1 cellular context compared by ENCODE assay signal in the genomic region with DNA sequence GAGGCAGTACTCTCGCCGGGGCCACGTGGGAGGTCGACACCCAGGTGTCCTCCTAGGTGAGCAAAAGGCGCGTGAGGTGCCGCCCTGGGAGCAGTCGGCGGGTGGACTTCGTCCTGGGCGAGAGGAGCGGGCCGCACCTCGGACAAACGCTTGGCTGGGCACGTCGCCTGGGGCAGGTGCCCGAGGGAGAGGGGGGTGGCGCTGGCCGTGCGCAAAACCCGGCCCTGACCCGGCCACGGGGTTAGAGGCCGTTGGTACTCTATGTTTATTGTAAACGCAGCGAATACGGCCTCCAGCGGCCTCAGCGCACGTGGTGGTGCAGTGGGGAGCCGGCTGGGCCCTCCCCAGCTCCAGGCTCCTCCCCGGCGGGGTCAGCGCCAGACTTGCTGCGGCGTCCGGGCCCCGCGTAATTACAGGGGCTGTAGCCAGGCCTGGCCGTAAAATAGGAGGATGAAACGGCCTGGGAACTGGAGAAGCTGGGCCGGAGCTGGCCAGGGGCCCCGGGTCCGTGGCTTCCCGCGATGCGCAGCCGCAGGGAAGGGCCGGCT.
TF ChIP-seq lines count a peak whose summit lies in the region.

No MANE protein-coding gene starts in this region.

TF ChIP-seq in HepG2, 621 proteins besides CTCF, POLR2A, EP300 and RAD21 (continued from another document and continues in another):
- TF ChIP-seq ZNF562 (CRISPR knock-in tag; IDR thresholded peaks at IDR 0.05; ENCODE audit: borderline replicate concordance) (no peak), ZNF333 (CRISPR knock-in tag; IDR thresholded peaks at IDR 0.05; ENCODE audit: borderline replicate concordance) (peak; percentile 26; the same call in 1 of the 2 replicates), NR1H2 (CRISPR knock-in tag; IDR thresholded peaks at IDR 0.05; ENCODE audit: borderline replicate concordance, low read depth) (no peak), ZNF326 (CRISPR knock-in tag; IDR thresholded peaks at IDR 0.05; ENCODE audit: borderline replicate concordance) (no peak), ATM (IDR thresholded peaks at IDR 0.05; ENCODE audit: borderline replicate concordance) (no peak), KLF15 (CRISPR knock-in tag; IDR thresholded peaks at IDR 0.05; ENCODE audit: borderline replicate concordance) (peak; percentile 86), ZNF572 (CRISPR knock-in tag; IDR thresholded peaks at IDR 0.05) (0 out of 2 replicates have a peak, but pooled peaks have one; percentile 23), ATAD3A (CRISPR knock-in tag; IDR thresholded peaks at IDR 0.05) (no peak), HHEX (CRISPR knock-in tag; IDR thresholded peaks at IDR 0.05) (no peak; the same call in 1 of the 2 replicates), EED (CRISPR knock-in tag; IDR thresholded peaks at IDR 0.05) (peak; percentile 97), MTF2 (CRISPR knock-in tag; IDR thresholded peaks at IDR 0.05; ENCODE audit: borderline replicate concordance) (no peak), REL (CRISPR knock-in tag; conservative IDR thresholded peaks at IDR 0.05) (peak; percentile 89; the same call in 1 of the 2 replicates), KDM1A (CRISPR knock-in tag; IDR thresholded peaks at IDR 0.05) (0 out of 2 replicates have a peak, but pooled peaks have one; percentile 13), STAG1 (CRISPR knock-in tag; IDR thresholded peaks at IDR 0.05) (peak; percentile 23; the same call in 1 of the 2 replicates), ZNF550 (CRISPR knock-in tag; IDR thresholded peaks at IDR 0.05; ENCODE audit: borderline replicate concordance) (no peak), FOXA1 (IDR thresholded peaks at IDR 0.05) (no peak), FOXA1 (CRISPR knock-in tag; IDR thresholded peaks at IDR 0.05) (peak; percentile 72), ZNF460 (CRISPR knock-in tag; IDR thresholded peaks at IDR 0.05; ENCODE audit: borderline replicate concordance) (peak; percentile 65; the same call in 1 of the 2 replicates), SCMH1 (CRISPR knock-in tag; IDR thresholded peaks at IDR 0.05; ENCODE audit: borderline replicate concordance) (no peak), NCOA5 (CRISPR knock-in tag; IDR thresholded peaks at IDR 0.05) (no peak), ZNF564 (CRISPR knock-in tag; IDR thresholded peaks at IDR 0.05) (peak; percentile 70; the same call in 1 of the 2 replicates), RORA (CRISPR knock-in tag; IDR thresholded peaks at IDR 0.05) (0 out of 2 replicates have a peak, but pooled peaks have one; percentile 66), SRF (IDR thresholded peaks at IDR 0.05; ENCODE audit: low read depth, low read length) (no peak), SALL1 (CRISPR knock-in tag; IDR thresholded peaks at IDR 0.05) (peak; percentile 98), SMYD3 (CRISPR knock-in tag; IDR thresholded peaks at IDR 0.05) (peak; percentile 98), PAWR (CRISPR knock-in tag; IDR thresholded peaks at IDR 0.05; ENCODE audit: borderline replicate concordance) (no peak), ZNF674 (CRISPR knock-in tag; IDR thresholded peaks at IDR 0.05; ENCODE audit: low read depth) (0 out of 2 replicates have a peak, but pooled peaks have one; percentile 71), RARG (CRISPR knock-in tag; IDR thresholded peaks at IDR 0.05; ENCODE audit: low read depth) (peak; percentile 76; the same call in 1 of the 2 replicates), ZFP1 (CRISPR knock-in tag; IDR thresholded peaks at IDR 0.05) (peak; percentile 79; the same call in 1 of the 2 replicates), MTF1 (CRISPR knock-in tag; IDR thresholded peaks at IDR 0.05) (peak; percentile 100), ZNF569 (CRISPR knock-in tag; IDR thresholded peaks at IDR 0.05; ENCODE audit: borderline replicate concordance) (no peak), SP5 (CRISPR knock-in tag; IDR thresholded peaks at IDR 0.05; ENCODE audit: borderline replicate concordance, low read depth) (peak; percentile 97), RXRB (CRISPR knock-in tag; IDR thresholded peaks at IDR 0.05; ENCODE audit: borderline replicate concordance) (peak; percentile 99), FOSL2 (CRISPR knock-in tag; IDR thresholded peaks at IDR 0.05) (peak; percentile 72), AGO1 (IDR thresholded peaks at IDR 0.05; ENCODE audit: low read depth, low read length, poor library complexity, severe bottlenecking) (no peak), AKAP8 (CRISPR knock-in tag; IDR thresholded peaks at IDR 0.05) (peak; percentile 85)
- TF ChIP-seq, protein P1, sequence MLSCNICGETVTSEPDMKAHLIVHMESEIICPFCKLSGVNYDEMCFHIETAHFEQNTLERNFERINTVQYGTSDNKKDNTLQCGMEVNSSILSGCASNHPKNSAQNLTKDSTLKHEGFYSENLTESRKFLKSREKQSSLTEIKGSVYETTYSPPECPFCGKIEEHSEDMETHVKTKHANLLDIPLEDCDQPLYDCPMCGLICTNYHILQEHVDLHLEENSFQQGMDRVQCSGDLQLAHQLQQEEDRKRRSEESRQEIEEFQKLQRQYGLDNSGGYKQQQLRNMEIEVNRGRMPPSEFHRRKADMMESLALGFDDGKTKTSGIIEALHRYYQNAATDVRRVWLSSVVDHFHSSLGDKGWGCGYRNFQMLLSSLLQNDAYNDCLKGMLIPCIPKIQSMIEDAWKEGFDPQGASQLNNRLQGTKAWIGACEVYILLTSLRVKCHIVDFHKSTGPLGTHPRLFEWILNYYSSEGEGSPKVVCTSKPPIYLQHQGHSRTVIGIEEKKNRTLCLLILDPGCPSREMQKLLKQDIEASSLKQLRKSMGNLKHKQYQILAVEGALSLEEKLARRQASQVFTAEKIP (CRISPR knock-in tag; IDR thresholded peaks at IDR 0.05; ENCODE audit: borderline replicate concordance) = no peak
- TF ChIP-seq, protein P2, sequence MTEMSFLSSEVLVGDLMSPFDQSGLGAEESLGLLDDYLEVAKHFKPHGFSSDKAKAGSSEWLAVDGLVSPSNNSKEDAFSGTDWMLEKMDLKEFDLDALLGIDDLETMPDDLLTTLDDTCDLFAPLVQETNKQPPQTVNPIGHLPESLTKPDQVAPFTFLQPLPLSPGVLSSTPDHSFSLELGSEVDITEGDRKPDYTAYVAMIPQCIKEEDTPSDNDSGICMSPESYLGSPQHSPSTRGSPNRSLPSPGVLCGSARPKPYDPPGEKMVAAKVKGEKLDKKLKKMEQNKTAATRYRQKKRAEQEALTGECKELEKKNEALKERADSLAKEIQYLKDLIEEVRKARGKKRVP (CRISPR knock-in tag; IDR thresholded peaks at IDR 0.05) = peak in 1 of 2 experiments; percentile 81; a peak in 2 of 4 replicates
- TF ChIP-seq, protein P3, sequence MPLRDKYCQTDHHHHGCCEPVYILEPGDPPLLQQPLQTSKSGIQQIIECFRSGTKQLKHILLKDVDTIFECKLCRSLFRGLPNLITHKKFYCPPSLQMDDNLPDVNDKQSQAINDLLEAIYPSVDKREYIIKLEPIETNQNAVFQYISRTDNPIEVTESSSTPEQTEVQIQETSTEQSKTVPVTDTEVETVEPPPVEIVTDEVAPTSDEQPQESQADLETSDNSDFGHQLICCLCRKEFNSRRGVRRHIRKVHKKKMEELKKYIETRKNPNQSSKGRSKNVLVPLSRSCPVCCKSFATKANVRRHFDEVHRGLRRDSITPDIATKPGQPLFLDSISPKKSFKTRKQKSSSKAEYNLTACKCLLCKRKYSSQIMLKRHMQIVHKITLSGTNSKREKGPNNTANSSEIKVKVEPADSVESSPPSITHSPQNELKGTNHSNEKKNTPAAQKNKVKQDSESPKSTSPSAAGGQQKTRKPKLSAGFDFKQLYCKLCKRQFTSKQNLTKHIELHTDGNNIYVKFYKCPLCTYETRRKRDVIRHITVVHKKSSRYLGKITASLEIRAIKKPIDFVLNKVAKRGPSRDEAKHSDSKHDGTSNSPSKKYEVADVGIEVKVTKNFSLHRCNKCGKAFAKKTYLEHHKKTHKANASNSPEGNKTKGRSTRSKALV (CRISPR knock-in tag; IDR thresholded peaks at IDR 0.05) = peak; percentile 77; the same call in 1 of the 2 replicates
- TF ChIP-seq, protein P4, sequence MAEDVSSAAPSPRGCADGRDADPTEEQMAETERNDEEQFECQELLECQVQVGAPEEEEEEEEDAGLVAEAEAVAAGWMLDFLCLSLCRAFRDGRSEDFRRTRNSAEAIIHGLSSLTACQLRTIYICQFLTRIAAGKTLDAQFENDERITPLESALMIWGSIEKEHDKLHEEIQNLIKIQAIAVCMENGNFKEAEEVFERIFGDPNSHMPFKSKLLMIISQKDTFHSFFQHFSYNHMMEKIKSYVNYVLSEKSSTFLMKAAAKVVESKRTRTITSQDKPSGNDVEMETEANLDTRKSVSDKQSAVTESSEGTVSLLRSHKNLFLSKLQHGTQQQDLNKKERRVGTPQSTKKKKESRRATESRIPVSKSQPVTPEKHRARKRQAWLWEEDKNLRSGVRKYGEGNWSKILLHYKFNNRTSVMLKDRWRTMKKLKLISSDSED (CRISPR knock-in tag; IDR thresholded peaks at IDR 0.05) = 0 out of 2 replicates have a peak, but pooled peaks have one; percentile 83
- TF ChIP-seq, protein P5, sequence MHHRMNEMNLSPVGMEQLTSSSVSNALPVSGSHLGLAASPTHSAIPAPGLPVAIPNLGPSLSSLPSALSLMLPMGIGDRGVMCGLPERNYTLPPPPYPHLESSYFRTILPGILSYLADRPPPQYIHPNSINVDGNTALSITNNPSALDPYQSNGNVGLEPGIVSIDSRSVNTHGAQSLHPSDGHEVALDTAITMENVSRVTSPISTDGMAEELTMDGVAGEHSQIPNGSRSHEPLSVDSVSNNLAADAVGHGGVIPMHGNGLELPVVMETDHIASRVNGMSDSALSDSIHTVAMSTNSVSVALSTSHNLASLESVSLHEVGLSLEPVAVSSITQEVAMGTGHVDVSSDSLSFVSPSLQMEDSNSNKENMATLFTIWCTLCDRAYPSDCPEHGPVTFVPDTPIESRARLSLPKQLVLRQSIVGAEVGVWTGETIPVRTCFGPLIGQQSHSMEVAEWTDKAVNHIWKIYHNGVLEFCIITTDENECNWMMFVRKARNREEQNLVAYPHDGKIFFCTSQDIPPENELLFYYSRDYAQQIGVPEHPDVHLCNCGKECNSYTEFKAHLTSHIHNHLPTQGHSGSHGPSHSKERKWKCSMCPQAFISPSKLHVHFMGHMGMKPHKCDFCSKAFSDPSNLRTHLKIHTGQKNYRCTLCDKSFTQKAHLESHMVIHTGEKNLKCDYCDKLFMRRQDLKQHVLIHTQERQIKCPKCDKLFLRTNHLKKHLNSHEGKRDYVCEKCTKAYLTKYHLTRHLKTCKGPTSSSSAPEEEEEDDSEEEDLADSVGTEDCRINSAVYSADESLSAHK (CRISPR knock-in tag; IDR thresholded peaks at IDR 0.05; ENCODE audit: borderline replicate concordance) = no peak
- TF ChIP-seq, protein P6, sequence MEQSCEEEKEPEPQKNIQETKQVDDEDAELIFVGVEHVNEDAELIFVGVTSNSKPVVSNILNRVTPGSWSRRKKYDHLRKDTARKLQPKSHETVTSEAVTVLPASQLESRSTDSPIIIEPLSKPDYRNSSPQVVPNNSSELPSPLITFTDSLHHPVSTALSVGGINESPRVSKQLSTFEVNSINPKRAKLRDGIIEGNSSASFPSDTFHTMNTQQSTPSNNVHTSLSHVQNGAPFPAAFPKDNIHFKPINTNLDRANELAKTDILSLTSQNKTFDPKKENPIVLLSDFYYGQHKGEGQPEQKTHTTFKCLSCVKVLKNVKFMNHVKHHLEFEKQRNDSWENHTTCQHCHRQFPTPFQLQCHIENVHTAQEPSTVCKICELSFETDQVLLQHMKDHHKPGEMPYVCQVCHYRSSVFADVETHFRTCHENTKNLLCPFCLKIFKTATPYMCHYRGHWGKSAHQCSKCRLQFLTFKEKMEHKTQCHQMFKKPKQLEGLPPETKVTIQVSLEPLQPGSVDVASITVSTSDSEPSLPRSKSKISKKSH (CRISPR knock-in tag; IDR thresholded peaks at IDR 0.05; ENCODE audit: borderline replicate concordance) = peak; percentile 83
- TF ChIP-seq, protein P7, sequence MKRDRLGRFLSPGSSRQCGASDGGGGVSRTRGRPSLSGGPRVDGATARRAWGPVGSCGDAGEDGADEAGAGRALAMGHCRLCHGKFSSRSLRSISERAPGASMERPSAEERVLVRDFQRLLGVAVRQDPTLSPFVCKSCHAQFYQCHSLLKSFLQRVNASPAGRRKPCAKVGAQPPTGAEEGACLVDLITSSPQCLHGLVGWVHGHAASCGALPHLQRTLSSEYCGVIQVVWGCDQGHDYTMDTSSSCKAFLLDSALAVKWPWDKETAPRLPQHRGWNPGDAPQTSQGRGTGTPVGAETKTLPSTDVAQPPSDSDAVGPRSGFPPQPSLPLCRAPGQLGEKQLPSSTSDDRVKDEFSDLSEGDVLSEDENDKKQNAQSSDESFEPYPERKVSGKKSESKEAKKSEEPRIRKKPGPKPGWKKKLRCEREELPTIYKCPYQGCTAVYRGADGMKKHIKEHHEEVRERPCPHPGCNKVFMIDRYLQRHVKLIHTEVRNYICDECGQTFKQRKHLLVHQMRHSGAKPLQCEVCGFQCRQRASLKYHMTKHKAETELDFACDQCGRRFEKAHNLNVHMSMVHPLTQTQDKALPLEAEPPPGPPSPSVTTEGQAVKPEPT (CRISPR knock-in tag; IDR thresholded peaks at IDR 0.05; ENCODE audit: low read depth) = peak; percentile 86; the same call in 1 of the 2 replicates
- TF ChIP-seq, protein P8, sequence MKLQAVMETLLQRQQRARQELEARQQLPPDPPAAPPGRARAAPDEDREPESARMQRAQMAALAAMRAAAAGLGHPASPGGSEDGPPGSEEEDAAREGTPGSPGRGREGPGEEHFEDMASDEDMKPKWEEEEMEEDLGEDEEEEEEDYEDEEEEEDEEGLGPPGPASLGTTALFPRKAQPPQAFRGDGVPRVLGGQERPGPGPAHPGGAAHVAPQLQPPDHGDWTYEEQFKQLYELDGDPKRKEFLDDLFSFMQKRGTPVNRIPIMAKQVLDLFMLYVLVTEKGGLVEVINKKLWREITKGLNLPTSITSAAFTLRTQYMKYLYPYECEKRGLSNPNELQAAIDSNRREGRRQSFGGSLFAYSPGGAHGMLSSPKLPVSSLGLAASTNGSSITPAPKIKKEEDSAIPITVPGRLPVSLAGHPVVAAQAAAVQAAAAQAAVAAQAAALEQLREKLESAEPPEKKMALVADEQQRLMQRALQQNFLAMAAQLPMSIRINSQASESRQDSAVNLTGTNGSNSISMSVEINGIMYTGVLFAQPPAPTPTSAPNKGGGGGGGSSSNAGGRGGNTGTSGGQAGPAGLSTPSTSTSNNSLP (IDR thresholded peaks at IDR 0.05; ENCODE audit: low read depth, low read length) = peak; percentile 50
- TF ChIP-seq, protein P9, sequence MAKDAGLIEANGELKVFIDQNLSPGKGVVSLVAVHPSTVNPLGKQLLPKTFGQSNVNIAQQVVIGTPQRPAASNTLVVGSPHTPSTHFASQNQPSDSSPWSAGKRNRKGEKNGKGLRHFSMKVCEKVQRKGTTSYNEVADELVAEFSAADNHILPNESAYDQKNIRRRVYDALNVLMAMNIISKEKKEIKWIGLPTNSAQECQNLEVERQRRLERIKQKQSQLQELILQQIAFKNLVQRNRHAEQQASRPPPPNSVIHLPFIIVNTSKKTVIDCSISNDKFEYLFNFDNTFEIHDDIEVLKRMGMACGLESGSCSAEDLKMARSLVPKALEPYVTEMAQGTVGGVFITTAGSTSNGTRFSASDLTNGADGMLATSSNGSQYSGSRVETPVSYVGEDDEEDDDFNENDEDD (CRISPR knock-in tag; IDR thresholded peaks at IDR 0.05; ENCODE audit: borderline replicate concordance) = peak; percentile 94
- TF ChIP-seq, protein P10, sequence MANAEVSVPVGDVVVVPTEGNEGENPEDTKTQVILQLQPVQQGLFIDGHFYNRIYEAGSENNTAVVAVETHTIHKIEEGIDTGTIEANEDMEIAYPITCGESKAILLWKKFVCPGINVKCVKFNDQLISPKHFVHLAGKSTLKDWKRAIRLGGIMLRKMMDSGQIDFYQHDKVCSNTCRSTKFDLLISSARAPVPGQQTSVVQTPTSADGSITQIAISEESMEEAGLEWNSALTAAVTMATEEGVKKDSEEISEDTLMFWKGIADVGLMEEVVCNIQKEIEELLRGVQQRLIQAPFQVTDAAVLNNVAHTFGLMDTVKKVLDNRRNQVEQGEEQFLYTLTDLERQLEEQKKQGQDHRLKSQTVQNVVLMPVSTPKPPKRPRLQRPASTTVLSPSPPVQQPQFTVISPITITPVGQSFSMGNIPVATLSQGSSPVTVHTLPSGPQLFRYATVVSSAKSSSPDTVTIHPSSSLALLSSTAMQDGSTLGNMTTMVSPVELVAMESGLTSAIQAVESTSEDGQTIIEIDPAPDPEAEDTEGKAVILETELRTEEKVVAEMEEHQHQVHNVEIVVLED (CRISPR knock-in tag; IDR thresholded peaks at IDR 0.05; ENCODE audit: borderline replicate concordance) = peak; percentile 85
